24 cellular contexts compared by ENCODE assay signal in genomic region chr5:65943771-65944170, GRCh38. TPM values are rescaled to one million over a fixed set of nuclear protein-coding genes. Genes with fewer than 3 reads are reported as not detected.
DNase-seq lines count a peak whose midpoint lies in the region; ATAC-seq, FAIRE-seq and TF ChIP-seq lines count a peak whose summit lies in the region.
"Had no signal": no experiment of that assay in that cellular context is flagged by ENCODE, and none has a peak within 500 bp of the region (broad histone marks: within the 10 kb centered on the region; RNA-seq: fewer than 3 reads in every experiment).

No MANE protein-coding gene starts in this region.

- no peak overlapping the region for H3K4me2 ChIP-seq in endothelial cell of umbilical vein (ENCODE audit: insufficient read depth, low read length)
- H3K4me2 ChIP-seq: BLaER1 had no signal

- no peak for TF ChIP-seq POLR2A in endothelial cell of umbilical vein (IDR thresholded peaks at IDR 0.05; ENCODE audit: low read depth, low read length)

- peaks cover 39% of the 10 kb centered on the region for H3K4me1 Mint-ChIP-seq in activated naive CD8-positive, alpha-beta T cell (ENCODE audit: low read depth)
- H3K4me1 Mint-ChIP-seq in activated naive CD8-positive, alpha-beta T cell treated with anti-CD3 and anti-CD28 coated beads for 36 hours: peaks cover 20% of the 10 kb centered on the region
- peaks cover 56% of the 10 kb centered on the region for H3K4me1 Mint-ChIP-seq in CD8-positive, alpha-beta T cell (ENCODE audit: low read depth)

- TF ChIP-seq CTCF in CD8-positive, alpha-beta T cell (IDR thresholded peaks at IDR 0.05): no peak
- TF ChIP-seq CTCF in endothelial cell of umbilical vein (IDR thresholded peaks at IDR 0.05; ENCODE audit: extremely low read depth in 1 of 2, insufficient read depth in 1 of 2, low read depth in 1 of 2, low read length in 2 of 2): no peak

- ATAC-seq in CD8-positive, alpha-beta T cell: no peak
- ATAC-seq: HCT116 had no signal

- DNase-seq in activated naive CD8-positive, alpha-beta T cell treated with anti-CD3 and anti-CD28 coated beads for 36 hours: no peak
- DNase-seq in CD8-positive, alpha-beta T cell: no peak
- peak; percentile 13 for DNase-seq in RPMI7951 (ENCODE audit: low read depth)
- DNase-seq in endothelial cell of umbilical vein (ENCODE audit: low read depth, low spot score): peak; percentile 28
- DNase-seq in G401 (ENCODE audit: low spot score): no peak
- no peak for DNase-seq in GM19239 (ENCODE audit: insufficient read length, low spot score)
- DNase-seq in SHP77 treated with DMSO at 0.1 percent for 48 hours (lab: John Stamatoyannopoulos, UW): no peak
- DNase-seq: CD4-positive, CD25-positive, alpha-beta regulatory T cell; COR-L47; DMS53; NCI-H1048; NCI-H1417; NCI-H1694; NCI-H2029 treated with DMSO at 0.1 percent for 48 hours; NCI-H446 treated with DMSO at 0.1 percent for 48 hours; NCI-H526 treated with DMSO at 0.1 percent for 48 hours; OCI-M1; SJCRH30 had no signal

- POLR2A ChIA-PET in CD8-positive, alpha-beta T cell (lab: Charles Lee): no interaction called here
- POLR2A ChIA-PET in endothelial cell of umbilical vein (lab: Charles Lee): no interaction called here

- intact Hi-C loops in CD8-positive, alpha-beta T cell (cut with DNase I, micrococcal nuclease): no loop called here
- intact Hi-C loops in endothelial cell of umbilical vein (cut with micrococcal nuclease): no loop called here

- no peak overlapping the region for H2AFZ ChIP-seq in endothelial cell of umbilical vein (ENCODE audit: low read depth, low read length)

- no peaks in the 10 kb centered on the region for H3K27me3 Mint-ChIP-seq in activated naive CD8-positive, alpha-beta T cell
- H3K27me3 Mint-ChIP-seq in activated naive CD8-positive, alpha-beta T cell treated with anti-CD3 and anti-CD28 coated beads for 36 hours: no peaks in the 10 kb centered on the region
- no peaks in the 10 kb centered on the region for H3K27me3 Mint-ChIP-seq in CD8-positive, alpha-beta T cell (ENCODE audit: low read depth)
- H3K27me3 Mint-ChIP-seq: IgD-negative memory B cell had no signal

- peaks cover 73% of the 10 kb centered on the region for H3K79me2 ChIP-seq in endothelial cell of umbilical vein (ENCODE audit: control insufficient read depth, insufficient read depth, low read length)

- no TSS peak for BruUV-seq in endothelial cell of umbilical vein (replicated peaks; lab: Mats Ljungman, UMichigan)

- dilution Hi-C loops in endothelial cell of umbilical vein (cut with MboI; ENCODE audit: extremely low pct_ligation_motif_present, low sequenced_read_pairs): no loop called here

- peaks cover 16% of the 10 kb centered on the region for H3K36me3 Mint-ChIP-seq in activated naive CD8-positive, alpha-beta T cell
- peaks cover 40% of the 10 kb centered on the region for H3K36me3 Mint-ChIP-seq in activated naive CD8-positive, alpha-beta T cell treated with anti-CD3 and anti-CD28 coated beads for 36 hours
- H3K36me3 Mint-ChIP-seq in CD8-positive, alpha-beta T cell: peaks cover 33% of the 10 kb centered on the region

- FAIRE-seq in endothelial cell of umbilical vein (lab: Jason Lieb, UNC) (no peak), GM19239 (lab: Jason Lieb, UNC) (no peak)
- FAIRE-seq: G401.6, RCC 7860 had no signal

- H3K27ac Mint-ChIP-seq in activated naive CD8-positive, alpha-beta T cell: peak overlapping the region; percentile 70
- H3K27ac Mint-ChIP-seq in activated naive CD8-positive, alpha-beta T cell treated with anti-CD3 and anti-CD28 coated beads for 36 hours: no peak overlapping the region
- peak overlapping the region; percentile 69 for H3K27ac Mint-ChIP-seq in CD8-positive, alpha-beta T cell
- H3K27ac Mint-ChIP-seq: IgD-negative memory B cell had no signal

- no peaks in the 10 kb centered on the region for H3K9me3 ChIP-seq in CD8-positive, alpha-beta T cell (ENCODE audit: low read length)
- no peaks in the 10 kb centered on the region for H3K9me3 ChIP-seq in endothelial cell of umbilical vein (replicated peaks; ENCODE audit: control insufficient read depth, insufficient read depth, low read length)
- H3K9me3 ChIP-seq: SJCRH30 had no signal

- H3K9me3 Mint-ChIP-seq in activated naive CD8-positive, alpha-beta T cell (ENCODE audit: low read depth): peaks cover 4% of the 10 kb centered on the region
- H3K9me3 Mint-ChIP-seq in activated naive CD8-positive, alpha-beta T cell treated with anti-CD3 and anti-CD28 coated beads for 36 hours: peaks cover 2% of the 10 kb centered on the region
- no peaks in the 10 kb centered on the region for H3K9me3 Mint-ChIP-seq in CD8-positive, alpha-beta T cell
- H3K9me3 Mint-ChIP-seq: IgD-negative memory B cell had no signal

- in situ Hi-C loops in G401 (cut with HindIII; ENCODE audit: low sequenced_read_pairs): no loop called here

- H4K20me1 ChIP-seq in endothelial cell of umbilical vein (replicated peaks; ENCODE audit: control insufficient read depth, extremely low read depth, insufficient read depth, low read length): peaks cover 4% of the 10 kb centered on the region

- H3K27me3 ChIP-seq in CD8-positive, alpha-beta T cell (ENCODE audit: insufficient read depth, low read length): no peaks in the 10 kb centered on the region
- H3K27me3 ChIP-seq in endothelial cell of umbilical vein (ENCODE audit: control insufficient read depth in 2 of 2, insufficient read depth in 2 of 2, low read length in 2 of 2): no peaks in the 10 kb centered on the region
- H3K27me3 ChIP-seq: BLaER1, SJCRH30 had no signal

- no peaks in the 10 kb centered on the region for H3K9me1 ChIP-seq in endothelial cell of umbilical vein (replicated peaks; ENCODE audit: control insufficient read depth, extremely low read depth, insufficient read depth, low read length)

- H3K27ac ChIP-seq in CD8-positive, alpha-beta T cell (ENCODE audit: low read depth, low read length): no peak overlapping the region
- no peak overlapping the region for H3K27ac ChIP-seq in endothelial cell of umbilical vein (ENCODE audit: insufficient read depth, low read depth, low read length)
- H3K27ac ChIP-seq: BLaER1, SJCRH30 had no signal

- H3K9ac ChIP-seq in endothelial cell of umbilical vein (replicated peaks; ENCODE audit: extremely low read depth, insufficient read depth, low read length): no peak overlapping the region
- H3K9ac ChIP-seq: BLaER1 had no signal

- H3K36me3 ChIP-seq in CD8-positive, alpha-beta T cell (ENCODE audit: insufficient read depth, low read length): no peaks in the 10 kb centered on the region
- H3K36me3 ChIP-seq in endothelial cell of umbilical vein (ENCODE audit: control insufficient read depth in 2 of 2, extremely low read depth in 1 of 2, insufficient read depth in 2 of 2, low read length in 2 of 2): no peaks in the 10 kb centered on the region

- CTCF ChIA-PET in CD8-positive, alpha-beta T cell (lab: Charles Lee): no interaction called here
- CTCF ChIA-PET in endothelial cell of umbilical vein (lab: Charles Lee): interaction anchor here (1.0 to 1.3 kb wide), 2 partner anchors 18 to 22 kb away, joined by 3 read pairs; no protein-coding TSS in a partner anchor

- H3K4me3 Mint-ChIP-seq in activated naive CD8-positive, alpha-beta T cell: no peak overlapping the region
- H3K4me3 Mint-ChIP-seq in activated naive CD8-positive, alpha-beta T cell treated with anti-CD3 and anti-CD28 coated beads for 36 hours: no peak overlapping the region
- H3K4me3 Mint-ChIP-seq in CD8-positive, alpha-beta T cell: no peak overlapping the region
- H3K4me3 Mint-ChIP-seq: IgD-negative memory B cell had no signal

- H3K4me3 ChIP-seq in CD8-positive, alpha-beta T cell (ENCODE audit: low read depth, low read length): no peak overlapping the region
- no peak overlapping the region for H3K4me3 ChIP-seq in endothelial cell of umbilical vein (replicated peaks in 1 of 3; ENCODE audit: insufficient read depth in 1 of 3, low read depth in 1 of 3, low read length in 3 of 3)
- H3K4me3 ChIP-seq: BLaER1, SJCRH30 had no signal

- H3K4me1 ChIP-seq in CD8-positive, alpha-beta T cell (ENCODE audit: insufficient read depth, low read length): peaks cover 3% of the 10 kb centered on the region
- H3K4me1 ChIP-seq in endothelial cell of umbilical vein (ENCODE audit: control insufficient read depth, extremely low read depth, insufficient read depth, low read length): no peaks in the 10 kb centered on the region
- H3K4me1 ChIP-seq: BLaER1, SJCRH30 had no signal

TF ChIP-seq in endothelial cell of umbilical vein, 7 proteins besides CTCF, POLR2A, EP300 and RAD21:
- TF ChIP-seq POLR2AphosphoS5 (IDR thresholded peaks at IDR 0.05; ENCODE audit: insufficient read depth, low read depth, low read length): no peak
- no peak for TF ChIP-seq MYC (IDR thresholded peaks at IDR 0.05; ENCODE audit: low read depth, low read length)
- no peak for TF ChIP-seq FOS (IDR thresholded peaks at IDR 0.05; ENCODE audit: borderline replicate concordance, insufficient read depth, low read length)
- TF ChIP-seq MAX (IDR thresholded peaks at IDR 0.05; ENCODE audit: insufficient read depth, insufficient read length): no peak
- TF ChIP-seq EZH2 (IDR thresholded peaks at IDR 0.05; ENCODE audit: borderline replicate concordance, low read depth, low read length, severe bottlenecking): no peak
- no peak for TF ChIP-seq GATA2 (IDR thresholded peaks at IDR 0.05; ENCODE audit: insufficient read depth, insufficient read length, low read depth, low read length)
- peak; percentile 28 for TF ChIP-seq JUN (IDR thresholded peaks at IDR 0.05; ENCODE audit: borderline replicate concordance, insufficient read depth, insufficient read length, low read depth)
TF ChIP-seq in endothelial cell of umbilical vein: peak in this region for 1.

RNA-seq across cellular contexts. Expression of gene ERBIN, which starts 17.4 kb away (rescaled TPM):
- 10 to 100 TPM; 38.3 to 41.1 TPM for total RNA-seq in activated naive CD8-positive, alpha-beta T cell treated with anti-CD3 and anti-CD28 coated beads for 36 hours
- 10 to 100 TPM; 85.6 to 87.1 TPM for total RNA-seq in CD8-positive, alpha-beta T cell
- 35.0 and 46.0 TPM in 2 replicates for total RNA-seq in RPMI7951 (2014; rRNA removed; shearing (Covaris generic))
- 55.6 and 60.1 TPM in 2 replicates for total RNA-seq in endothelial cell of umbilical vein
- 6.7 and 8.1 TPM in 2 replicates for polyA plus RNA-seq in endothelial cell of umbilical vein
- polyA plus RNA-seq in endothelial cell of umbilical vein (2011; cell fraction: cytosol; rRNA removed): 9.1 and 10.3 TPM in 2 replicates
- 24.8 and 32.8 TPM in 2 replicates for polyA plus RNA-seq in endothelial cell of umbilical vein (2011; cell fraction: nucleus; rRNA removed)
- polyA plus RNA-seq in endothelial cell of umbilical vein (2012): 12.7 and 20.0 TPM in 2 replicates
- polyA minus RNA-seq in endothelial cell of umbilical vein: 35.3 and 48.2 TPM in 2 replicates
- polyA minus RNA-seq in endothelial cell of umbilical vein (2011; cell fraction: cytosol; rRNA and poly(A)+ RNA removed): 25.0 TPM
- polyA minus RNA-seq in endothelial cell of umbilical vein (2011; cell fraction: nucleus; rRNA and poly(A)+ RNA removed): 135 and 176 TPM in 2 replicates
- 22.7 and 23.9 TPM in 2 replicates for total RNA-seq in G401 (2014; rRNA removed; shearing (Covaris generic))

Comparison
In these comparisons a context has a peak if more than half of its experiments do, and no peak if none do; other contexts are left out.
1. DNase-seq: peak in RPMI7951 (single experiment) and endothelial cell of umbilical vein (single experiment); none in activated naive CD8-positive, alpha-beta T cell treated with anti-CD3 and anti-CD28 coated beads for 36 hours (single experiment), CD8-positive, alpha-beta T cell (0 of 7), G401 (single experiment), GM19239 (single experiment) and SHP77 treated with DMSO at 0.1 percent for 48 hours (single experiment).